Comparison of ENCODE assay signal across 11 cellular contexts in genomic region chr2:217707116-217707742, GRCh38.
DNase-seq lines count a peak whose midpoint lies in the region; ATAC-seq and TF ChIP-seq lines count a peak whose summit lies in the region.
"Had no signal": no experiment of that assay in that cellular context is flagged by ENCODE, and none has a peak within 500 bp of the region (broad histone marks: within the 10 kb centered on the region; RNA-seq: fewer than 3 reads in every experiment).

No MANE protein-coding gene starts in this region.

- no peak for ATAC-seq in HG03097 (IDR thresholded peaks at IDR 0.05; ENCODE audit: low FRiP score, unreplicated experiment)
- ATAC-seq: A549 had no signal

- H3K4me1 ChIP-seq in vagina, result peaks cover 65% of the 10 kb centered on the region
- H3K4me1 ChIP-seq: A549 had no signal

- H3K4me3 ChIP-seq in epithelial cell of esophagus (ENCODE audit: low read length), result no peak overlapping the region
- no peak overlapping the region for H3K4me3 ChIP-seq in vagina
- H3K4me3 ChIP-seq: A549 had no signal

- no peaks in the 10 kb centered on the region for H3K9me3 ChIP-seq in vagina
- H3K9me3 ChIP-seq: A549 had no signal

- H3K36me3 ChIP-seq in vagina, result no peaks in the 10 kb centered on the region

- DNase-seq in SIG-M5 treated with dmso at 0.1 percent for 504 hours (lab: John Stamatoyannopoulos, UW; ENCODE audit: unreplicated experiment), result peak; percentile 10
- no peak for DNase-seq in SIG-M5 (lab: John Stamatoyannopoulos, UW)
- DNase-seq in epithelial cell of esophagus (ENCODE audit: low read depth), result peak; percentile 90
- DNase-seq in mesenteric fat pad (ENCODE audit: low spot score), result peak; percentile 30
- DNase-seq in vagina (ENCODE audit: extremely low spot score in 2 of 2), result no peak
- DNase-seq in effector CD8-positive, alpha-beta T cell (lab: John Stamatoyannopoulos, UW), result no peak
- no peak for DNase-seq in posterior cingulate gyrus
- DNase-seq: activated CD8-positive, alpha-beta memory T cell treated with anti-CD3 and anti-CD28 coated beads, Interleukin-2, amount 50 U/mL, for 48 hours; T-helper 9 cell had no signal

- intact Hi-C loops in vagina (cut with DNase I), result no loop called here
- intact Hi-C loops in posterior cingulate gyrus (cut with DNase I), result no loop called here

- no peaks in the 10 kb centered on the region for H3K27me3 ChIP-seq in vagina

- no peak for TF ChIP-seq POLR2A in vagina (IDR thresholded peaks at IDR 0.05)

- TF ChIP-seq CTCF in epithelial cell of esophagus (IDR thresholded peaks at IDR 0.05; ENCODE audit: insufficient read depth, low read depth, low read length, missing control alignments) (no peak), vagina (IDR thresholded peaks at IDR 0.05) (no peak)

- peak overlapping the region; percentile 67 for H3K27ac ChIP-seq in vagina
- H3K27ac ChIP-seq: A549 had no signal

Comparison
In these comparisons a context has a peak if more than half of its experiments do, and no peak if none do; other contexts are left out.
1. DNase-seq: peak in SIG-M5 treated with dmso at 0.1 percent for 504 hours (single experiment), epithelial cell of esophagus (single experiment) and mesenteric fat pad (single experiment); none in SIG-M5 (single experiment), vagina (0 of 2), effector CD8-positive, alpha-beta T cell (single experiment) and posterior cingulate gyrus (0 of 10).